Comparison of ENCODE assay signal across 1 cellular context in the genomic region with DNA sequence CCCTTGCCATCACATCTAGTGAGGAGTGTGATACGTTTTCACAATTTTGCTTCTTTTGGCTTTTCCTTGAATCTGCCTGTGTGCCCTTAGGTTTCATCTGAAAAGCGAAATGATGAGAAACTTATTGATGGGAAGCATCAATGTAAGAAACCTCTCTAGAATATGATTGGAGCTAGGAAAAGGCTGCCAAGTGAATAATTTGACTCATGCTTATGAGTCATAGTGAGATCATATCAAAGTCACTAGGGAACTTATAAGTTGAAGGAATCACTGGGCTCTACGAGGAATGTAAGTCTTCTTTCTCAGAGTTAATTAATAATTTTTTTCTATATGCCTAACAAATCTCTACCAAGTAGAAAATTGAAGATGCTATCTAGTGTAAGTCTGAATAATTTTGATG.
TF ChIP-seq lines count a peak whose summit lies in the region.

No MANE protein-coding gene starts in this region.

TF ChIP-seq in IMR-90, 13 proteins besides CTCF, POLR2A, EP300 and RAD21:
- no peak for TF ChIP-seq CHD1 (IDR thresholded peaks at IDR 0.05; ENCODE audit: low read depth, low read length)
- no peak for TF ChIP-seq SMC3 (IDR thresholded peaks at IDR 0.05; ENCODE audit: low read depth, low read length)
- TF ChIP-seq FOS (IDR thresholded peaks at IDR 0.05; ENCODE audit: low read depth, low read length): peak; percentile 93
- TF ChIP-seq RCOR1 (IDR thresholded peaks at IDR 0.05; ENCODE audit: insufficient replicate concordance, low read length): peak; percentile 60
- no peak for TF ChIP-seq NFE2L2 (IDR thresholded peaks at IDR 0.05; ENCODE audit: low read depth, low read length)
- TF ChIP-seq CEBPB (IDR thresholded peaks at IDR 0.05; ENCODE audit: low read depth, low read length): no peak
- TF ChIP-seq MAFK (IDR thresholded peaks at IDR 0.05; ENCODE audit: low read depth, low read length): no peak
- no peak for TF ChIP-seq ELK1 (IDR thresholded peaks at IDR 0.05; ENCODE audit: borderline replicate concordance, low read depth, low read length)
- peak; percentile 30; the same call in 1 of the 2 replicates for TF ChIP-seq BHLHE40 (IDR thresholded peaks at IDR 0.05; ENCODE audit: low read depth, low read length)
- TF ChIP-seq, protein P1, sequence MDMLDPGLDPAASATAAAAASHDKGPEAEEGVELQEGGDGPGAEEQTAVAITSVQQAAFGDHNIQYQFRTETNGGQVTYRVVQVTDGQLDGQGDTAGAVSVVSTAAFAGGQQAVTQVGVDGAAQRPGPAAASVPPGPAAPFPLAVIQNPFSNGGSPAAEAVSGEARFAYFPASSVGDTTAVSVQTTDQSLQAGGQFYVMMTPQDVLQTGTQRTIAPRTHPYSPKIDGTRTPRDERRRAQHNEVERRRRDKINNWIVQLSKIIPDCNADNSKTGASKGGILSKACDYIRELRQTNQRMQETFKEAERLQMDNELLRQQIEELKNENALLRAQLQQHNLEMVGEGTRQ (IDR thresholded peaks at IDR 0.05; ENCODE audit: low read depth, low read length): no peak
- TF ChIP-seq RFX5 (IDR thresholded peaks at IDR 0.05; ENCODE audit: low read depth, low read length): no peak
- no peak for TF ChIP-seq MAZ (IDR thresholded peaks at IDR 0.05; ENCODE audit: borderline replicate concordance, low read depth, low read length)
- no peak for TF ChIP-seq MXI1 (IDR thresholded peaks at IDR 0.05; ENCODE audit: borderline replicate concordance, low read depth, low read length)
